In genomic region chr2:173874899-173875247, GRCh38 we compare ENCODE assay signal across 10 cellular contexts.
DNase-seq lines count a peak whose midpoint lies in the region; ATAC-seq and TF ChIP-seq lines count a peak whose summit lies in the region.
"Had no signal": no experiment of that assay in that cellular context is flagged by ENCODE, and none has a peak within 500 bp of the region (broad histone marks: within the 10 kb centered on the region; RNA-seq: fewer than 3 reads in every experiment).

No MANE protein-coding gene starts in this region.

- peaks cover 0 to 1% (median 0%) of the 10 kb centered on the region in 11 donors for H3K9me3 Mint-ChIP-seq in naive thymus-derived CD4-positive, alpha-beta T cell
- H3K9me3 Mint-ChIP-seq in CD8-positive, alpha-beta memory T cell, result no peaks in the 10 kb centered on the region
- no peaks in the 10 kb centered on the region for H3K9me3 Mint-ChIP-seq in endothelial cell (ENCODE audit: unreplicated experiment)

- H3K4me3 ChIP-seq in naive thymus-derived CD4-positive, alpha-beta T cell (ENCODE audit: low read length), result no peak overlapping the region
- H3K4me3 ChIP-seq in CD8-positive, alpha-beta memory T cell (ENCODE audit: low read length), result no peak overlapping the region
- H3K4me3 ChIP-seq: PC-9 had no signal

- H3K36me3 Mint-ChIP-seq in naive thymus-derived CD4-positive, alpha-beta T cell, result no peaks in the 10 kb centered on the region
- no peaks in the 10 kb centered on the region for H3K36me3 Mint-ChIP-seq in CD8-positive, alpha-beta memory T cell
- H3K36me3 Mint-ChIP-seq in endothelial cell (ENCODE audit: low read depth, unreplicated experiment), result peaks cover 3% of the 10 kb centered on the region
- H3K36me3 Mint-ChIP-seq: IgD-negative memory B cell had no signal

- H3K27ac Mint-ChIP-seq in naive thymus-derived CD4-positive, alpha-beta T cell, result no peak overlapping the region
- peak overlapping the region in 1 of 8 donors; percentile 82 for H3K27ac Mint-ChIP-seq in CD8-positive, alpha-beta memory T cell
- H3K27ac Mint-ChIP-seq in endothelial cell (ENCODE audit: unreplicated experiment), result no peak overlapping the region

- H3K4me1 Mint-ChIP-seq in naive thymus-derived CD4-positive, alpha-beta T cell, result peaks cover 0 to 4% (median 0%) of the 10 kb centered on the region in 7 donors
- H3K4me1 Mint-ChIP-seq in CD8-positive, alpha-beta memory T cell, result no peaks in the 10 kb centered on the region
- H3K4me1 Mint-ChIP-seq in endothelial cell (ENCODE audit: unreplicated experiment), result peaks cover 24% of the 10 kb centered on the region

- no peaks in the 10 kb centered on the region for H3K4me1 ChIP-seq in naive thymus-derived CD4-positive, alpha-beta T cell (ENCODE audit: control insufficient read depth in 2 of 2, insufficient read depth in 2 of 2, low read length in 2 of 2)
- H3K4me1 ChIP-seq in CD8-positive, alpha-beta memory T cell (ENCODE audit: insufficient read depth, low read length), result no peaks in the 10 kb centered on the region

- TF ChIP-seq CTCF in endothelial cell (IDR thresholded peaks at IDR 0.05; ENCODE audit: unreplicated experiment), result no peak

- peak; percentile 93 for ATAC-seq in GM18873 (IDR thresholded peaks at IDR 0.05; ENCODE audit: low FRiP score, unreplicated experiment)
- ATAC-seq in HG02571 (IDR thresholded peaks at IDR 0.05; ENCODE audit: unreplicated experiment), result peak; percentile 64
- ATAC-seq in HG03575 (IDR thresholded peaks at IDR 0.05; ENCODE audit: extremely low read depth, insufficient number of reproducible peaks, low FRiP score, unreplicated experiment), result peak; percentile 72
- peak; percentile 74 for ATAC-seq in naive thymus-derived CD4-positive, alpha-beta T cell

- intact Hi-C loops in naive thymus-derived CD4-positive, alpha-beta T cell (cut with micrococcal nuclease), result no loop called here

- peaks cover 0 to 4% of the 10 kb centered on the region in 2 donors for H3K27me3 ChIP-seq in naive thymus-derived CD4-positive, alpha-beta T cell (ENCODE audit: control insufficient read depth in 2 of 2, insufficient read depth in 2 of 2, low read length in 2 of 2)
- no peaks in the 10 kb centered on the region for H3K27me3 ChIP-seq in CD8-positive, alpha-beta memory T cell (ENCODE audit: insufficient read depth, low read length, poor library complexity, severe bottlenecking)

- POLR2A ChIA-PET in naive thymus-derived CD4-positive, alpha-beta T cell (lab: Charles Lee), result interaction anchor here (0.6 kb wide), 1 partner anchor 476 kb away, joined by 3 read pairs; no protein-coding TSS in a partner anchor
- POLR2A ChIA-PET in CD8-positive, alpha-beta memory T cell (lab: Charles Lee), result no interaction called here

- CTCF ChIA-PET in naive thymus-derived CD4-positive, alpha-beta T cell (lab: Charles Lee), result no interaction called here
- CTCF ChIA-PET in CD8-positive, alpha-beta memory T cell (lab: Charles Lee), result no interaction called here

- no peak overlapping the region for H3K27ac ChIP-seq in naive thymus-derived CD4-positive, alpha-beta T cell (ENCODE audit: low read depth, low read length)
- no peak overlapping the region for H3K27ac ChIP-seq in CD8-positive, alpha-beta memory T cell (ENCODE audit: low read depth, low read length)
- H3K27ac ChIP-seq: PC-9 had no signal

- no peak for DNase-seq in naive thymus-derived CD4-positive, alpha-beta T cell
- DNase-seq in CD8-positive, alpha-beta memory T cell, result no peak
- DNase-seq in activated naive CD4-positive, alpha-beta T cell treated with anti-CD3 and anti-CD28 coated beads, Interleukin-2, amount 50 U/mL, for 16 hours, result no peak
- no peak for DNase-seq in RKO (ENCODE audit: low spot score)
- DNase-seq in endothelial cell (ENCODE audit: low spot score), result no peak
- DNase-seq: PC-9 had no signal

- H3K9me3 ChIP-seq in naive thymus-derived CD4-positive, alpha-beta T cell (ENCODE audit: control insufficient read depth in 2 of 3, low read length in 3 of 3), result no peaks in the 10 kb centered on the region
- H3K9me3 ChIP-seq in CD8-positive, alpha-beta memory T cell (ENCODE audit: low read length), result no peaks in the 10 kb centered on the region

- H3K4me3 Mint-ChIP-seq in naive thymus-derived CD4-positive, alpha-beta T cell, result no peak overlapping the region
- no peak overlapping the region for H3K4me3 Mint-ChIP-seq in CD8-positive, alpha-beta memory T cell
- H3K4me3 Mint-ChIP-seq in endothelial cell (ENCODE audit: unreplicated experiment), result no peak overlapping the region

- H3K36me3 ChIP-seq in naive thymus-derived CD4-positive, alpha-beta T cell (ENCODE audit: control insufficient read depth in 2 of 3, insufficient read depth in 3 of 3, low read length in 3 of 3), result no peaks in the 10 kb centered on the region
- no peaks in the 10 kb centered on the region for H3K36me3 ChIP-seq in CD8-positive, alpha-beta memory T cell (ENCODE audit: insufficient read depth, low read length)

- peaks cover 6 to 17% (median 12%) of the 10 kb centered on the region in 5 donors for H3K27me3 Mint-ChIP-seq in naive thymus-derived CD4-positive, alpha-beta T cell
- H3K27me3 Mint-ChIP-seq in CD8-positive, alpha-beta memory T cell, result peaks cover 7 to 31% of the 10 kb centered on the region in 2 donors
- H3K27me3 Mint-ChIP-seq in endothelial cell (ENCODE audit: unreplicated experiment), result no peaks in the 10 kb centered on the region
